In the genomic region with DNA sequence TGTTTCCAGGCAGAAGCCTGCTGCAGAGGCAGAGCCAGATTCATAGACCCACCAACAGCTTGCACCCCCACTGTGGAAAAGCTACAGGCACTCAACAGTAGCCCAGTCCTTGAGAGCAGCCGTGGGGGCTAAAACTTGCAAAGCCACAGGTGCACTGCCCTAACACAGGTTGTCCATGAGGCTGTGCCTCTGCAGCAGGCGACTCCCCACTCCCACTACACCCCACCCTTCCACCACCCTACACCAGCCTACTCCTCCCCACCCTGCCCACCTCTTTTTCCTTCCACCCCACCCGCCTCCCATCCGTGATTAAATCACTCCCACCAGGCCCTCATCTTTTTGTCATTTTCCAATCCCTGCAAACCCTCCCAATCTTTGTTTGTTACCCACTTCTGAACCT, we compare ENCODE assay signal across 2 cellular contexts. TPM values are rescaled to one million over a fixed set of nuclear protein-coding genes. Genes with fewer than 3 reads are reported as not detected.
"Had no signal": no experiment of that assay in that cellular context is flagged by ENCODE, and none has a peak within 500 bp of the region (broad histone marks: within the 10 kb centered on the region; RNA-seq: fewer than 3 reads in every experiment).

No MANE protein-coding gene starts in this region.

RNA-seq across cellular contexts. Expression of gene ANKRD18A, which starts 55.2 kb away (rescaled TPM):
- total RNA-seq: ascending aorta had no signal
- polyA plus RNA-seq: aorta had no signal
